19 cellular contexts compared by ENCODE assay signal in genomic region chr19:17045907-17046502, GRCh38. TPM values are rescaled to one million over a fixed set of nuclear protein-coding genes. Genes with fewer than 3 reads are reported as not detected.
DNase-seq lines count a peak whose midpoint lies in the region; ATAC-seq and TF ChIP-seq lines count a peak whose summit lies in the region.
"Had no signal": no experiment of that assay in that cellular context is flagged by ENCODE, and none has a peak within 500 bp of the region (broad histone marks: within the 10 kb centered on the region; RNA-seq: fewer than 3 reads in every experiment).

No MANE protein-coding gene starts in this region.

- peaks cover 2% of the 10 kb centered on the region for H3K36me3 ChIP-seq in neural progenitor cell

- no peak overlapping the region for H3K4me3 Mint-ChIP-seq in activated T-helper 17 cell treated with anti-CD3 and anti-CD28 coated beads, Interleukin-2, amount 50 U/mL, for 72 hours
- H3K4me3 Mint-ChIP-seq in neural progenitor cell (no peak overlapping the region), mesothelial cell of epicardium (no peak overlapping the region)
- H3K4me3 Mint-ChIP-seq in stimulated activated effector memory CD8-positive, alpha-beta T cell treated with anti-CD3 and anti-CD28 coated beads, Interleukin-12 subunit alpha, Interleukin-12 subunit beta, amount 100 ng/mL, for 72 hours = no peak overlapping the region
- H3K4me3 Mint-ChIP-seq: CD4-positive, alpha-beta memory T cell; H9; HFFc6 had no signal

- H3K27ac Mint-ChIP-seq in activated T-helper 17 cell treated with anti-CD3 and anti-CD28 coated beads, Interleukin-2, amount 50 U/mL, for 72 hours = peak overlapping the region; percentile 56
- H3K27ac Mint-ChIP-seq in neural progenitor cell (peak overlapping the region; percentile 24), mesothelial cell of epicardium (no peak overlapping the region)
- peak overlapping the region; percentile 55 for H3K27ac Mint-ChIP-seq in stimulated activated effector memory CD8-positive, alpha-beta T cell treated with anti-CD3 and anti-CD28 coated beads, Interleukin-12 subunit alpha, Interleukin-12 subunit beta, amount 100 ng/mL, for 72 hours
- H3K27ac Mint-ChIP-seq: HFFc6 had no signal

- peaks cover 38% of the 10 kb centered on the region for H3K4me1 ChIP-seq in neural progenitor cell

- no peak for ATAC-seq in activated T-helper 17 cell treated with anti-CD3 and anti-CD28 coated beads, Interleukin-2, amount 50 U/mL, for 72 hours (replicated peaks)
- ATAC-seq in stimulated activated effector memory CD8-positive, alpha-beta T cell treated with anti-CD3 and anti-CD28 coated beads, Interleukin-12 subunit alpha, Interleukin-12 subunit beta, amount 100 ng/mL, for 72 hours = no peak
- no peak for ATAC-seq in HG02884 (IDR thresholded peaks at IDR 0.05; ENCODE audit: unreplicated experiment)
- ATAC-seq: HCT116 had no signal

- peaks cover 3% of the 10 kb centered on the region for H3K27me3 Mint-ChIP-seq in activated T-helper 17 cell treated with anti-CD3 and anti-CD28 coated beads, Interleukin-2, amount 50 U/mL, for 72 hours
- H3K27me3 Mint-ChIP-seq in neural progenitor cell (ENCODE audit: insufficient read depth, low read depth) (peaks cover 12% of the 10 kb centered on the region), mesothelial cell of epicardium (ENCODE audit: low read depth) (no peaks in the 10 kb centered on the region)

- peaks cover 47% of the 10 kb centered on the region for H3F3A ChIP-seq in neural progenitor cell (ENCODE audit: low read depth)

- no peaks in the 10 kb centered on the region for H3K27me3 ChIP-seq in neural progenitor cell

- no peak overlapping the region for H2AFZ ChIP-seq in neural progenitor cell (replicated peaks)
- H2AFZ ChIP-seq: GM23248 had no signal

- peak; percentile 30 for DNase-seq in neural progenitor cell (ENCODE audit: low spot score)
- DNase-seq in stimulated activated effector memory CD8-positive, alpha-beta T cell treated with anti-CD3 and anti-CD28 coated beads, Interleukin-12 subunit alpha, Interleukin-12 subunit beta, amount 100 ng/mL, for 72 hours (ENCODE audit: low spot score in 2 of 2) = no peak
- DNase-seq in iPS-NIHi11 (ENCODE audit: low spot score) = no peak
- DNase-seq in mesothelial cell of epicardium (ENCODE audit: low spot score in 2 of 2, unreplicated experiment in 2 of 2) = no peak
- DNase-seq: C1 segment of cervical spinal cord; Calu3; CD4-positive, alpha-beta memory T cell; COR-L47; DMS53; DMS79 treated with DMSO at 0.1 percent for 48 hours; GF-D8; GM23248; H9; HFFc6 had no signal

- H4K20me1 ChIP-seq in neural progenitor cell (ENCODE audit: low read depth) = no peaks in the 10 kb centered on the region

- H3K36me3 Mint-ChIP-seq in activated T-helper 17 cell treated with anti-CD3 and anti-CD28 coated beads, Interleukin-2, amount 50 U/mL, for 72 hours (ENCODE audit: low read depth) = peaks cover 31% of the 10 kb centered on the region
- peaks cover 6% of the 10 kb centered on the region for H3K36me3 Mint-ChIP-seq in neural progenitor cell
- H3K36me3 Mint-ChIP-seq in stimulated activated effector memory CD8-positive, alpha-beta T cell treated with anti-CD3 and anti-CD28 coated beads, Interleukin-12 subunit alpha, Interleukin-12 subunit beta, amount 100 ng/mL, for 72 hours = peaks cover 34% of the 10 kb centered on the region
- peaks cover under 1% of the 10 kb centered on the region for H3K36me3 Mint-ChIP-seq in mesothelial cell of epicardium

- no peak for TF ChIP-seq CTCF in neural progenitor cell (IDR thresholded peaks at IDR 0.05)
- no peak for TF ChIP-seq CTCF in mesothelial cell of epicardium (IDR thresholded peaks at IDR 0.05; ENCODE audit: unreplicated experiment)

- no peaks in the 10 kb centered on the region for H3K9me3 ChIP-seq in neural progenitor cell (ENCODE audit: low read depth)

- H3K27ac ChIP-seq in neural progenitor cell = peak overlapping the region; percentile 44
- H3K27ac ChIP-seq: GM23248 had no signal

- H3K4me3 ChIP-seq in neural progenitor cell = no peak overlapping the region
- H3K4me3 ChIP-seq: GM23248 had no signal

- H3K79me2 ChIP-seq in neural progenitor cell (ENCODE audit: low read depth) = no peaks in the 10 kb centered on the region

- H3K4me1 Mint-ChIP-seq in activated T-helper 17 cell treated with anti-CD3 and anti-CD28 coated beads, Interleukin-2, amount 50 U/mL, for 72 hours = no peaks in the 10 kb centered on the region
- peaks cover 39% of the 10 kb centered on the region for H3K4me1 Mint-ChIP-seq in neural progenitor cell
- H3K4me1 Mint-ChIP-seq in stimulated activated effector memory CD8-positive, alpha-beta T cell treated with anti-CD3 and anti-CD28 coated beads, Interleukin-12 subunit alpha, Interleukin-12 subunit beta, amount 100 ng/mL, for 72 hours = no peaks in the 10 kb centered on the region
- H3K4me1 Mint-ChIP-seq in mesothelial cell of epicardium = no peaks in the 10 kb centered on the region
- H3K4me1 Mint-ChIP-seq: CD4-positive, alpha-beta memory T cell had no signal

- H3K9ac ChIP-seq in neural progenitor cell = no peak overlapping the region
- H3K9ac ChIP-seq: GM23248 had no signal

- H3K4me2 ChIP-seq in neural progenitor cell = peak overlapping the region; percentile 58

- H3K9me3 Mint-ChIP-seq in activated T-helper 17 cell treated with anti-CD3 and anti-CD28 coated beads, Interleukin-2, amount 50 U/mL, for 72 hours = no peaks in the 10 kb centered on the region
- no peaks in the 10 kb centered on the region for H3K9me3 Mint-ChIP-seq in neural progenitor cell
- H3K9me3 Mint-ChIP-seq in stimulated activated effector memory CD8-positive, alpha-beta T cell treated with anti-CD3 and anti-CD28 coated beads, Interleukin-12 subunit alpha, Interleukin-12 subunit beta, amount 100 ng/mL, for 72 hours = no peaks in the 10 kb centered on the region
- no peaks in the 10 kb centered on the region for H3K9me3 Mint-ChIP-seq in mesothelial cell of epicardium
- H3K9me3 Mint-ChIP-seq: CD4-positive, alpha-beta memory T cell; H9; HFFc6 had no signal

RNA-seq across cellular contexts. Expression of gene CPAMD8, which starts 19.4 kb away (rescaled TPM):
- 1 to 10 TPM in 1 of 2 donors, under 1 TPM in 1; 0.11 to 6.5 TPM for total RNA-seq in activated T-helper 17 cell treated with anti-CD3 and anti-CD28 coated beads, Interleukin-2, amount 50 U/mL, for 72 hours
- 16.3 and 36.8 TPM in 2 replicates for total RNA-seq in neural progenitor cell (ENCODE audit: low replicate concordance)
- 38.8 to 43.0 TPM (median 40.9 TPM) in 3 replicates for total RNA-seq in mesothelial cell of epicardium
- total RNA-seq: A172, Daoy had no signal

RNA-seq across cellular contexts. Expression of gene HAUS8, which starts 29.2 kb away (rescaled TPM):
- 10 to 100 TPM; 26.0 to 35.2 TPM for total RNA-seq in activated T-helper 17 cell treated with anti-CD3 and anti-CD28 coated beads, Interleukin-2, amount 50 U/mL, for 72 hours
- total RNA-seq in neural progenitor cell (ENCODE audit: low replicate concordance) (15.6 and 16.3 TPM in 2 replicates), mesothelial cell of epicardium (11.9 to 14.7 TPM (median 13.3 TPM) in 3 replicates)

RNA-seq across cellular contexts. Expression of gene MYO9B, which starts 29.6 kb away (rescaled TPM):
- total RNA-seq in activated T-helper 17 cell treated with anti-CD3 and anti-CD28 coated beads, Interleukin-2, amount 50 U/mL, for 72 hours = 100 to 1,000 TPM; 149 to 152 TPM
- total RNA-seq in neural progenitor cell (ENCODE audit: low replicate concordance) = 38.5 and 42.2 TPM in 2 replicates
- 86.0 to 90.8 TPM (median 87.7 TPM) in 3 replicates for total RNA-seq in mesothelial cell of epicardium
